Comparison of ENCODE assay signal across 11 cellular contexts in genomic region chr6:10595731-10596664, GRCh38.
DNase-seq lines count a peak whose midpoint lies in the region; ATAC-seq and TF ChIP-seq lines count a peak whose summit lies in the region.
"Had no signal": no experiment of that assay in that cellular context is flagged by ENCODE, and none has a peak within 500 bp of the region (broad histone marks: within the 10 kb centered on the region; RNA-seq: fewer than 3 reads in every experiment).

No MANE protein-coding gene starts in this region.

- intact Hi-C loops in esophagus squamous epithelium (cut with DNase I), result no loop called here
- intact Hi-C loops in heart left ventricle (cut with DNase I), result no loop called here

- H3K27me3 ChIP-seq in esophagus squamous epithelium, result no peaks in the 10 kb centered on the region
- no peaks in the 10 kb centered on the region for H3K27me3 ChIP-seq in heart left ventricle
- no peaks in the 10 kb centered on the region for H3K27me3 ChIP-seq in H7 (ENCODE audit: control insufficient read depth, insufficient read depth, low read length)
- H3K27me3 ChIP-seq in CD8-positive, alpha-beta memory T cell (ENCODE audit: insufficient read depth, low read length, poor library complexity, severe bottlenecking), result no peaks in the 10 kb centered on the region
- H3K27me3 ChIP-seq: cardiac muscle cell had no signal

- H3K4me1 Mint-ChIP-seq in CD8-positive, alpha-beta memory T cell, result peaks cover 0 to 3% (median 2%) of the 10 kb centered on the region in 3 donors

- POLR2A ChIA-PET in CD8-positive, alpha-beta memory T cell (lab: Charles Lee), result no interaction called here

- H3K27ac Mint-ChIP-seq in CD8-positive, alpha-beta memory T cell, result no peak overlapping the region

- peaks cover 0 to 2% (median 0%) of the 10 kb centered on the region in 3 donors for H3K36me3 Mint-ChIP-seq in CD8-positive, alpha-beta memory T cell

- DNase-seq in ELF-1 (ENCODE audit: low read depth, low spot score) (peak; percentile 48), NOMO-1 treated with DMSO at 0.1 percent for 48 hours (lab: John Stamatoyannopoulos, UW; ENCODE audit: unreplicated experiment) (peak; percentile 85), esophagus squamous epithelium (lab: John Stamatoyannopoulos, UW) (no peak), heart left ventricle (no peak), AG08395 (ENCODE audit: low spot score) (no peak), H7 (no peak)
- no peak for DNase-seq in CD8-positive, alpha-beta memory T cell
- DNase-seq: C1 segment of cervical spinal cord, NCI-H1048 had no signal

- H3K36me3 ChIP-seq in esophagus squamous epithelium (no peaks in the 10 kb centered on the region), heart left ventricle (no peaks in the 10 kb centered on the region), H7 (replicated peaks; ENCODE audit: control insufficient read depth, insufficient read depth, low read length) (no peaks in the 10 kb centered on the region)
- H3K36me3 ChIP-seq in CD8-positive, alpha-beta memory T cell (ENCODE audit: insufficient read depth, low read length), result no peaks in the 10 kb centered on the region
- H3K36me3 ChIP-seq: cardiac muscle cell had no signal

- 40 to 59% methylated on average over 10 to 11 of the region's 11 CpGs for WGBS in esophagus squamous epithelium, 2 donors
- 79 to 88% (median 82%) methylated on average over 10 to 11 of the region's 11 CpGs for WGBS in heart left ventricle, 4 donors

- H3K9me3 Mint-ChIP-seq in CD8-positive, alpha-beta memory T cell, result no peaks in the 10 kb centered on the region

- H3K27ac ChIP-seq in esophagus squamous epithelium (peak overlapping the region in 3 of 4 donors; percentile 24 to 59 (median 56)), heart left ventricle (peak overlapping the region in 2 of 12 donors; percentile 9 to 38)
- H3K27ac ChIP-seq in CD8-positive, alpha-beta memory T cell (ENCODE audit: low read depth, low read length), result no peak overlapping the region
- H3K27ac ChIP-seq: cardiac muscle cell had no signal

- H3K27me3 Mint-ChIP-seq in CD8-positive, alpha-beta memory T cell, result no peaks in the 10 kb centered on the region

- H3K9me3 ChIP-seq in esophagus squamous epithelium (no peaks in the 10 kb centered on the region), heart left ventricle (no peaks in the 10 kb centered on the region)
- H3K9me3 ChIP-seq in CD8-positive, alpha-beta memory T cell (ENCODE audit: low read length), result no peaks in the 10 kb centered on the region

- TF ChIP-seq POLR2A in esophagus squamous epithelium (IDR thresholded peaks at IDR 0.05) (no peak), heart left ventricle (IDR thresholded peaks at IDR 0.05) (no peak)

- peaks cover 0 to 15% (median 0%) of the 10 kb centered on the region in 3 donors for H3K4me1 ChIP-seq in esophagus squamous epithelium
- peaks cover 0 to 50% (median 5%) of the 10 kb centered on the region in 12 donors for H3K4me1 ChIP-seq in heart left ventricle
- H3K4me1 ChIP-seq in CD8-positive, alpha-beta memory T cell (ENCODE audit: insufficient read depth, low read length), result no peaks in the 10 kb centered on the region

- ATAC-seq in HG02678 (IDR thresholded peaks at IDR 0.05; ENCODE audit: unreplicated experiment) (peak; percentile 70), heart left ventricle (no peak)

- no peak overlapping the region for H3K4me3 Mint-ChIP-seq in CD8-positive, alpha-beta memory T cell

- TF ChIP-seq CTCF in esophagus squamous epithelium (IDR thresholded peaks at IDR 0.05) (no peak), heart left ventricle (IDR thresholded peaks at IDR 0.05) (no peak)

- CTCF ChIA-PET in CD8-positive, alpha-beta memory T cell (lab: Charles Lee), result no interaction called here

- H3K4me3 ChIP-seq in esophagus squamous epithelium (no peak overlapping the region), heart left ventricle (no peak overlapping the region), H7 (ENCODE audit: insufficient read depth, low read depth, low read length) (no peak overlapping the region)
- H3K4me3 ChIP-seq in CD8-positive, alpha-beta memory T cell (ENCODE audit: low read length), result no peak overlapping the region
- H3K4me3 ChIP-seq: cardiac muscle cell had no signal

Comparison
In these comparisons a context has a peak if more than half of its experiments do, and no peak if none do; other contexts are left out.
1. DNase-seq: peak in ELF-1 (single experiment) and NOMO-1 treated with DMSO at 0.1 percent for 48 hours (single experiment); none in esophagus squamous epithelium (single experiment), heart left ventricle (0 of 5), AG08395 (single experiment), H7 (single experiment) and CD8-positive, alpha-beta memory T cell (0 of 5).